In genomic region chr15:45230246-45230965, GRCh38 we compare ENCODE assay signal across 26 cellular contexts. TPM values are rescaled to one million over a fixed set of nuclear protein-coding genes. Genes with fewer than 3 reads are reported as not detected.
DNase-seq lines count a peak whose midpoint lies in the region; ATAC-seq, FAIRE-seq and TF ChIP-seq lines count a peak whose summit lies in the region.
"Had no signal": no experiment of that assay in that cellular context is flagged by ENCODE, and none has a peak within 500 bp of the region (broad histone marks: within the 10 kb centered on the region; RNA-seq: fewer than 3 reads in every experiment).

No MANE protein-coding gene starts in this region.

- no peak overlapping the region for H2AFZ ChIP-seq in GM12878 (ENCODE audit: control insufficient read depth, low read depth, low read length)

- peaks cover 5 to 14% of the 10 kb centered on the region in 2 donors for H3K9me3 ChIP-seq in breast epithelium
- peaks cover 2% of the 10 kb centered on the region; the same call in 1 of the 3 replicates for H3K9me3 ChIP-seq in GM12878 (replicated peaks; ENCODE audit: control insufficient read depth, insufficient read depth, low read length)
- H3K9me3 ChIP-seq: Caco-2 had no signal

- TF ChIP-seq RAD21 in GM12878 (IDR thresholded peaks at IDR 0.05; ENCODE audit: insufficient read depth, low read depth, low read length) = no peak

- WGBS in GM12878 (ENCODE audit: insufficient coverage, insufficient replicate concordance, low lambda C conversion rate, missing lambda C conversion rate) = 0% methylated on average over 1 of the region's 1 CpG

- H3K4me3 Mint-ChIP-seq in MCF 10A (ENCODE audit: unreplicated experiment) = no peak overlapping the region
- H3K4me3 Mint-ChIP-seq in stimulated activated naive B cell treated with anti-CD40 and anti-IgM and Interleukin-4, amounts not matched to agents 10 μg/mL and 1 μg/mL and 100 μg/mL, for 72 hours = no peak overlapping the region
- H3K4me3 Mint-ChIP-seq: CD4-positive, alpha-beta memory T cell had no signal

- H4K20me1 ChIP-seq in GM12878 (ENCODE audit: control insufficient read depth, insufficient read depth) = no peaks in the 10 kb centered on the region
- H4K20me1 ChIP-seq: BLaER1 had no signal

- no peak for FAIRE-seq in GM12878 (lab: Jason Lieb, UNC)
- FAIRE-seq: HTR-8/SVneo, RCC 7860 had no signal

- no peaks in the 10 kb centered on the region for H3K36me3 Mint-ChIP-seq in MCF 10A (ENCODE audit: insufficient read depth, unreplicated experiment)
- peaks cover 2% of the 10 kb centered on the region in 2 donors for H3K36me3 Mint-ChIP-seq in stimulated activated naive B cell treated with anti-CD40 and anti-IgM and Interleukin-4, amounts not matched to agents 10 μg/mL and 1 μg/mL and 100 μg/mL, for 72 hours

- H3K36me3 ChIP-seq in breast epithelium (no peaks in the 10 kb centered on the region), GM12878 (ENCODE audit: control insufficient read depth in 2 of 2, insufficient read depth in 2 of 2, low read length in 1 of 2) (no peaks in the 10 kb centered on the region; a peak in 1 of 4 replicates)
- H3K36me3 ChIP-seq: BLaER1 had no signal

- SMC1A ChIA-PET in GM12878 (lab: Charles Lee; ENCODE audit: uncharacterized antibody, unreplicated experiment) = interaction anchor here (1.2 kb wide), 1 partner anchor 68 kb away, joined by 3 read pairs; no protein-coding TSS in a partner anchor

- BruUV-seq in MCF 10A (replicated peaks; lab: Mats Ljungman, UMichigan) (no TSS peak), GM12878 (replicated peaks; lab: Mats Ljungman, UMichigan) (no TSS peak)

- RAD21 ChIA-PET in GM12878 (lab: Charles Lee; ENCODE audit: unreplicated experiment) = no interaction called here

- peaks cover 8% of the 10 kb centered on the region for H3K9me3 Mint-ChIP-seq in MCF 10A (ENCODE audit: unreplicated experiment)
- H3K9me3 Mint-ChIP-seq in stimulated activated naive B cell treated with anti-CD40 and anti-IgM and Interleukin-4, amounts not matched to agents 10 μg/mL and 1 μg/mL and 100 μg/mL, for 72 hours = peaks cover 14 to 22% of the 10 kb centered on the region in 2 donors

- no peak for TF ChIP-seq EP300 in GM12878 (IDR thresholded peaks at IDR 0.05; ENCODE audit: borderline replicate concordance in 1 of 2, control insufficient read depth in 1 of 2, low read depth in 2 of 2, low read length in 2 of 2)

- no peaks in the 10 kb centered on the region for H3K4me1 Mint-ChIP-seq in MCF 10A (ENCODE audit: insufficient read depth, unreplicated experiment)
- H3K4me1 Mint-ChIP-seq in stimulated activated naive B cell treated with anti-CD40 and anti-IgM and Interleukin-4, amounts not matched to agents 10 μg/mL and 1 μg/mL and 100 μg/mL, for 72 hours = no peaks in the 10 kb centered on the region
- H3K4me1 Mint-ChIP-seq: CD4-positive, alpha-beta memory T cell had no signal

- in situ Hi-C loops in GM12878 (cut with MboI) = no loop called here

- H3K27me3 ChIP-seq in breast epithelium = no peaks in the 10 kb centered on the region
- H3K27me3 ChIP-seq in GM12878 (replicated peaks in 1 of 2; ENCODE audit: control insufficient read depth in 2 of 2, insufficient read depth in 2 of 2, low read length in 1 of 2) = no peaks in the 10 kb centered on the region
- H3K27me3 ChIP-seq: BLaER1 had no signal

- H3K9ac ChIP-seq in GM12878 (ENCODE audit: control insufficient read depth, insufficient read depth, low read length) = no peak overlapping the region
- H3K9ac ChIP-seq: BLaER1, KMS-11 had no signal

- H3K79me2 ChIP-seq in GM12878 (ENCODE audit: control insufficient read depth, insufficient read depth, low read length) = no peaks in the 10 kb centered on the region

- no peak overlapping the region for H3K4me3 ChIP-seq in breast epithelium
- H3K4me3 ChIP-seq in GM12878 = no peak overlapping the region
- H3K4me3 ChIP-seq: BLaER1 had no signal

- TF ChIP-seq POLR2A in breast epithelium (IDR thresholded peaks at IDR 0.05) (no peak), GM12878 (IDR thresholded peaks at IDR 0.05; ENCODE audit: low read depth, low read length) (no peak)

- no peaks in the 10 kb centered on the region for H3K27me3 Mint-ChIP-seq in MCF 10A (ENCODE audit: insufficient read depth, unreplicated experiment)
- H3K27me3 Mint-ChIP-seq in stimulated activated naive B cell treated with anti-CD40 and anti-IgM and Interleukin-4, amounts not matched to agents 10 μg/mL and 1 μg/mL and 100 μg/mL, for 72 hours = peaks cover 27 to 35% of the 10 kb centered on the region in 2 donors

- intact Hi-C loops in MCF 10A (cut with micrococcal nuclease) (no loop called here), breast epithelium (cut with DNase I; ENCODE audit: low total_unique reads) (no loop called here), GM12878 (cut with micrococcal nuclease; ENCODE audit: unreplicated experiment) (no loop called here)

- H3K27ac ChIP-seq in breast epithelium (no peak overlapping the region), GM12878 (ENCODE audit: control insufficient read depth, insufficient read depth) (no peak overlapping the region)
- H3K27ac ChIP-seq: 22Rv1, BLaER1, KMS-11 had no signal

- H3K27ac Mint-ChIP-seq in MCF 10A (ENCODE audit: low read depth, unreplicated experiment) = no peak overlapping the region
- H3K27ac Mint-ChIP-seq in stimulated activated naive B cell treated with anti-CD40 and anti-IgM and Interleukin-4, amounts not matched to agents 10 μg/mL and 1 μg/mL and 100 μg/mL, for 72 hours = no peak overlapping the region
- H3K27ac Mint-ChIP-seq: CD4-positive, alpha-beta memory T cell had no signal

- DNase-seq in MCF 10A (ENCODE audit: unreplicated experiment) (peak; percentile 27), breast epithelium (ENCODE audit: low spot score in 2 of 2) (no peak), GM12878 (ENCODE audit: low read depth, low spot score) (no peak), NOMO-1 treated with dmso at 0.1 percent for 144 hours (lab: John Stamatoyannopoulos, UW; ENCODE audit: unreplicated experiment) (no peak), D341Med (ENCODE audit: low spot score) (no peak), hepatic stellate cell (ENCODE audit: low spot score) (no peak)
- DNase-seq in stimulated activated naive B cell treated with anti-CD40 and anti-IgM and Interleukin-4, amounts not matched to agents 10 μg/mL and 1 μg/mL and 100 μg/mL, for 72 hours = no peak
- DNase-seq: ACHN; Caco-2; CD4-positive, alpha-beta memory T cell; GOT3; IMR-90; NCI-H1105 treated with DMSO at 0.1 percent for 48 hours; NCI-H2029 treated with DMSO at 0.1 percent for 48 hours; NCI-H524 treated with DMSO at 0.1 percent for 48 hours; NCI-H82 had no signal

- ATAC-seq in GM12878 (no peak), esophagus mucosa (peak; percentile 56)
- ATAC-seq in stimulated activated naive B cell treated with anti-CD40 and anti-IgM and Interleukin-4, amounts not matched to agents 10 μg/mL and 1 μg/mL and 100 μg/mL, for 72 hours (replicated peaks) = peak; percentile 64 to 67
- ATAC-seq: Right ventricle myocardium inferior had no signal

- CTCF ChIA-PET in MCF 10A (lab: Yijun Ruan, JAX) (interaction anchor here (0.7 to 1.4 kb wide), 2 partner anchors 25 to 67 kb away, joined by 3 to 5 read pairs; no protein-coding TSS in a partner anchor), GM12878 (lab: Yijun Ruan, JAX) (interaction anchor here (0.6 to 1.9 kb wide), 5 partner anchors 15 to 199 kb away, joined by 3 to 5 read pairs (median 3); no protein-coding TSS in a partner anchor)

- H3K4me1 ChIP-seq in breast epithelium (no peaks in the 10 kb centered on the region), GM12878 (ENCODE audit: control insufficient read depth, insufficient read depth, low read length) (no peaks in the 10 kb centered on the region)
- H3K4me1 ChIP-seq: BLaER1, Caco-2 had no signal

- TF ChIP-seq CTCF in MCF 10A (IDR thresholded peaks at IDR 0.05; ENCODE audit: unreplicated experiment) = no peak
- no peak for TF ChIP-seq CTCF in breast epithelium (IDR thresholded peaks at IDR 0.05)
- no peak for TF ChIP-seq CTCF in GM12878 (IDR thresholded peaks at IDR 0.05 in 2 of 3, conservative IDR thresholded peaks at IDR 0.05 in 1 of 3; ENCODE audit: control insufficient read depth in 2 of 3, extremely low read depth in 1 of 3, insufficient read depth in 1 of 3, low read depth in 3 of 3, low read length in 3 of 3)

- H3K4me2 ChIP-seq in GM12878 (ENCODE audit: control insufficient read depth, insufficient read depth) = no peak overlapping the region
- H3K4me2 ChIP-seq: BLaER1, KMS-11 had no signal

- POLR2A ChIA-PET in MCF 10A (lab: Yijun Ruan, JAX) = interaction anchor here (0.9 to 1.1 kb wide), 3 partner anchors 13 to 49 kb away, joined by 4 to 5 read pairs (median 4); no protein-coding TSS in a partner anchor
- POLR2A ChIA-PET in GM12878 (lab: Charles Lee) = no interaction called here

RNA-seq across cellular contexts. Expression of gene SLC28A2, which starts 21.6 kb away (rescaled TPM):
- total RNA-seq in MCF 10A (2022) (not detected in 2 replicates), breast epithelium (not detected), GM12878 (2014; rRNA removed) (not detected in 2 replicates), GM12878 (2014; rRNA removed; fragmentation: Illumina TruSeq; extraction: Trizol) (not detected in 2 replicates), GM12878 (2021) (not detected in 2 replicates), esophagus mucosa (not detected)
- total RNA-seq in GM12878 (2013; cell fraction: nucleolus; rRNA removed) = not detected in 2 replicates
- polyA plus RNA-seq in GM12878 (2011; ENCODE audit: low read depth) = 0.13 TPM
- polyA plus RNA-seq in GM12878 (2011; rRNA removed) (0.03 TPM in 1 of 2 replicates, not detected in the other), GM12878 (2014; fragmentation: Illumina TruSeq; extraction: Trizol) (not detected in 2 replicates), GM12878 (2014; fragmentation: Nextera tagmentation; extraction: Ambion mirVana) (under 1 TPM; 0.02 to 0.11 TPM), GM12878 (2014; rRNA removed) (not detected in 2 replicates), GM12878 (2016; fragmentation: Nextera tagmentation; extraction: Ambion mirVana) (under 1 TPM; 0.18 to 0.21 TPM)
- polyA plus RNA-seq in GM12878 (2011; cell fraction: cytosol; rRNA removed) = not detected in 2 replicates
- not detected in 2 replicates for polyA plus RNA-seq in GM12878 (2011; cell fraction: nucleus; rRNA removed)
- polyA plus RNA-seq in GM12878 (2012) = 0.06 TPM in 1 of 2 replicates, not detected in the other
- not detected in 2 replicates for polyA minus RNA-seq in GM12878 (2011; rRNA and poly(A)+ RNA removed)
- not detected in 2 replicates for polyA minus RNA-seq in GM12878 (2011; cell fraction: cytosol; rRNA and poly(A)+ RNA removed)
- polyA minus RNA-seq in GM12878 (2011; cell fraction: nucleus; rRNA and poly(A)+ RNA removed) = not detected in 2 replicates
- total RNA-seq: CD4-positive, alpha-beta memory T cell; G401; IMR-90; OCI-LY7; Right ventricle myocardium inferior; SK-MEL-5 had no signal
- polyA plus RNA-seq: CD4-positive, alpha-beta memory T cell; IMR-90 had no signal

RNA-seq across cellular contexts. Expression of gene SHF, which starts 42.6 kb away (rescaled TPM):
- total RNA-seq in MCF 10A (2022) = 0.34 and 0.44 TPM in 2 replicates
- 1 to 10 TPM; 5.0 to 9.7 (median 9.5) TPM for total RNA-seq in breast epithelium
- 23.9 and 24.1 TPM in 2 replicates for total RNA-seq in GM12878 (2013; cell fraction: nucleolus; rRNA removed)
- 1.6 TPM in 2 replicates for total RNA-seq in GM12878 (2014; rRNA removed)
- total RNA-seq in GM12878 (2014; rRNA removed; fragmentation: Illumina TruSeq; extraction: Trizol) = 0.58 and 1.7 TPM in 2 replicates
- 1.4 and 2.4 TPM in 2 replicates for total RNA-seq in GM12878 (2021)
- polyA plus RNA-seq in GM12878 (2011; ENCODE audit: low read depth) = 2.3 TPM
- polyA plus RNA-seq in GM12878 (2011; rRNA removed) = 3.9 and 5.7 TPM in 2 replicates
- 5.3 and 5.7 TPM in 2 replicates for polyA plus RNA-seq in GM12878 (2011; cell fraction: cytosol; rRNA removed)
- 7.9 and 12.0 TPM in 2 replicates for polyA plus RNA-seq in GM12878 (2011; cell fraction: nucleus; rRNA removed)
- 8.5 and 8.6 TPM in 2 replicates for polyA plus RNA-seq in GM12878 (2012)
- 0.17 and 1.0 TPM in 2 replicates for polyA plus RNA-seq in GM12878 (2014; fragmentation: Illumina TruSeq; extraction: Trizol)
- polyA plus RNA-seq in GM12878 (2014; fragmentation: Nextera tagmentation; extraction: Ambion mirVana) = under 1 TPM in 1 of 2 experiments, not detected in 1; 0.04 TPM
- polyA plus RNA-seq in GM12878 (2014; rRNA removed) = 1.2 and 1.3 TPM in 2 replicates
- under 1 TPM; 0.08 to 0.75 TPM for polyA plus RNA-seq in GM12878 (2016; fragmentation: Nextera tagmentation; extraction: Ambion mirVana)
- polyA minus RNA-seq in GM12878 (2011; rRNA and poly(A)+ RNA removed) = 3.4 and 10.1 TPM in 2 replicates
- 0.73 and 4.3 TPM in 2 replicates for polyA minus RNA-seq in GM12878 (2011; cell fraction: cytosol; rRNA and poly(A)+ RNA removed)
- polyA minus RNA-seq in GM12878 (2011; cell fraction: nucleus; rRNA and poly(A)+ RNA removed) = 6.2 and 7.7 TPM in 2 replicates
- 1.6 TPM for total RNA-seq in esophagus mucosa
